Comparison of ENCODE assay signal across 1 cellular context in genomic region chr6:73382462-73383113, GRCh38.
TF ChIP-seq lines count a peak whose summit lies in the region.

No MANE protein-coding gene starts in this region.

TF ChIP-seq in HCT116, 20 proteins besides CTCF, POLR2A, EP300 and RAD21 (continued from another document):
- TF ChIP-seq, protein P1, sequence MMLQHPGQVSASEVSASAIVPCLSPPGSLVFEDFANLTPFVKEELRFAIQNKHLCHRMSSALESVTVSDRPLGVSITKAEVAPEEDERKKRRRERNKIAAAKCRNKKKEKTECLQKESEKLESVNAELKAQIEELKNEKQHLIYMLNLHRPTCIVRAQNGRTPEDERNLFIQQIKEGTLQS (IDR thresholded peaks at IDR 0.05), result no peak
- TF ChIP-seq POLR2AphosphoS5 (IDR thresholded peaks at IDR 0.05; ENCODE audit: low read depth, low read length) (no peak), EZH2phosphoT487 (IDR thresholded peaks at IDR 0.05; ENCODE audit: borderline replicate concordance) (no peak), ZNF274 (IDR thresholded peaks at IDR 0.05; ENCODE audit: low read depth, low read length) (no peak), CBX3 (IDR thresholded peaks at IDR 0.05; ENCODE audit: low read depth) (no peak), SRF (IDR thresholded peaks at IDR 0.05; ENCODE audit: low read depth) (no peak)
